In the genomic region with DNA sequence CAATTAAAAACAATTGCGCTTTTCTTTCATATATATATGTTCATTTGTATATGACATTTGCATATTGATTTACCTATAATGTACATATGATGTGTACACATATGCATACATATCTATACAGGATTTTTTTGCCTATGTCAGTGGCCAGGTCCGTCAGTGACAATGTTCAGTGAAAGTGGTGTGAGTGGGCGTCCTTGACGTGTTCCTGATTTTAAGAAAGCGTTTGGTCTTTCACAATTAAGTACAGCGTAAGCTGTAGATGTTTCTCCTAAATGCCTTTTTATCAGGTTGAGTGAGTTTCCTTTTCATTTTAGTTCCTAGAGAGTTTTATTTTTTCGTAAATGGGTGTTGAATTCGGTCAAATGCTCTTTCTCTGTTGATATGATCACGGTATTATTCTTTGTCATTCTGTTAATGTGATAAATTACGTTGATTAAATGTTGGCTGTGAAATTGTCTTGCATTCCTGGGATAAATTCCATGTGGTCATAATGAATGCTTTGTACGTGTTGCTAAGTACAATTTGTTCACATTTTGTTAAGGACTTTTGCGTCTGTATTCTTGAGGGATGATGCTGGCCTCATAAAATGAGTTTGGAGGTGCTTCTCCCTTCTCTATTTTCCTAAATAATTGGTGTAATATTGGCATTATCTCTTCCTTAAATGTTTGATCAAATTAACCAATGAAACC, we compare ENCODE assay signal across 27 cellular contexts.
"Had no signal": no experiment of that assay in that cellular context is flagged by ENCODE, and none has a peak within 500 bp of the region (broad histone marks: within the 10 kb centered on the region; RNA-seq: fewer than 3 reads in every experiment).

No MANE protein-coding gene starts in this region.

- H3K36me3 ChIP-seq: ascending aorta, heart right ventricle, left lung, neutrophil, ovary, stomach, suprapubic skin, tibial nerve, vagina had no signal

- H3K4me3 Mint-ChIP-seq: activated naive CD4-positive, alpha-beta T cell treated with anti-CD3 and anti-CD28 coated beads, Interleukin-2, amount 50 U/mL, for 24 hours; endodermal cell; nephron; stimulated activated memory B cell treated with anti-CD40 and anti-IgM and Interleukin-4, amounts not matched to agents 10 μg/mL and 1 μg/mL and 100 μg/mL, for 72 hours; T-helper 2 cell treated with Interferon-gamma antibody and Interleukin-4, amounts not matched to agents 5 μg/mL and 100 μg/mL, for 36 hours had no signal

- H3K4me1 Mint-ChIP-seq: nephron; stimulated activated memory B cell treated with anti-CD40 and anti-IgM and Interleukin-4, amounts not matched to agents 10 μg/mL and 1 μg/mL and 100 μg/mL, for 72 hours had no signal

- DNase-seq: activated CD4-positive, alpha-beta T cell treated with anti-CD3 and anti-CD28 coated beads, Interleukin-2, amount 50 U/mL, for 1 hour; activated gamma-delta T cell treated with Interleukin-2 at 50 U/mL for 16 hours; activated T-cell treated with anti-CD3 and anti-CD28 coated beads, Interleukin-2, amount 50 U/mL, for 1 hour; endodermal cell; heart right ventricle; mammary epithelial cell; ovary; psoas muscle; right cardiac atrium; stimulated activated CD4-positive, alpha-beta T cell treated with anti-CD3 and anti-CD28 coated beads, Interleukin-2, amount 100 ng/mL, for 24 hours; stomach had no signal

- H3K27me3 Mint-ChIP-seq: activated naive CD4-positive, alpha-beta T cell treated with anti-CD3 and anti-CD28 coated beads, Interleukin-2, amount 50 U/mL, for 24 hours; stimulated activated memory B cell treated with anti-CD40 and anti-IgM and Interleukin-4, amounts not matched to agents 10 μg/mL and 1 μg/mL and 100 μg/mL, for 72 hours had no signal

- H3K27ac ChIP-seq: ascending aorta, coronary artery, epithelial cell of prostate, heart right ventricle, left lung, neutrophil, ovary, psoas muscle, skin epidermis, stomach, suprapubic skin, vagina, VCaP had no signal

- FAIRE-seq: bronchial epithelial cell had no signal

- ATAC-seq: activated CD4-positive, CD25-positive, alpha-beta regulatory T cell treated with anti-CD3 and anti-CD28 coated beads, Interleukin-2, amount 50 U/mL, for 24 hours; heart right ventricle; left lung; psoas muscle; right cardiac atrium; stimulated activated memory B cell treated with anti-CD40 and anti-IgM and Interleukin-4, amounts not matched to agents 10 μg/mL and 1 μg/mL and 100 μg/mL, for 72 hours had no signal

- H3K4me3 ChIP-seq: ascending aorta, coronary artery, heart right ventricle, left lung, ovary, psoas muscle, skin epidermis, stomach, suprapubic skin, tibial nerve, vagina had no signal

- H3K4me1 ChIP-seq: ascending aorta, heart right ventricle, left lung, psoas muscle, stomach, vagina had no signal

- H3K9me3 ChIP-seq: ascending aorta, heart right ventricle, left lung, neutrophil, ovary, psoas muscle, stomach, suprapubic skin, tibial nerve, vagina had no signal

- H3K36me3 Mint-ChIP-seq: activated naive CD4-positive, alpha-beta T cell treated with anti-CD3 and anti-CD28 coated beads, Interleukin-2, amount 50 U/mL, for 24 hours; stimulated activated memory B cell treated with anti-CD40 and anti-IgM and Interleukin-4, amounts not matched to agents 10 μg/mL and 1 μg/mL and 100 μg/mL, for 72 hours had no signal

- H3K27ac Mint-ChIP-seq: endodermal cell; nephron; stimulated activated memory B cell treated with anti-CD40 and anti-IgM and Interleukin-4, amounts not matched to agents 10 μg/mL and 1 μg/mL and 100 μg/mL, for 72 hours; T-helper 2 cell treated with Interferon-gamma antibody and Interleukin-4, amounts not matched to agents 5 μg/mL and 100 μg/mL, for 36 hours had no signal

- H3K9me3 Mint-ChIP-seq: activated naive CD4-positive, alpha-beta T cell treated with anti-CD3 and anti-CD28 coated beads, Interleukin-2, amount 50 U/mL, for 24 hours; endodermal cell; nephron; stimulated activated memory B cell treated with anti-CD40 and anti-IgM and Interleukin-4, amounts not matched to agents 10 μg/mL and 1 μg/mL and 100 μg/mL, for 72 hours; T-helper 2 cell treated with Interferon-gamma antibody and Interleukin-4, amounts not matched to agents 5 μg/mL and 100 μg/mL, for 36 hours had no signal

- H3K27me3 ChIP-seq: ascending aorta, heart right ventricle, left lung, neutrophil, ovary, stomach, suprapubic skin, tibial nerve, vagina had no signal
